In the genomic region with DNA sequence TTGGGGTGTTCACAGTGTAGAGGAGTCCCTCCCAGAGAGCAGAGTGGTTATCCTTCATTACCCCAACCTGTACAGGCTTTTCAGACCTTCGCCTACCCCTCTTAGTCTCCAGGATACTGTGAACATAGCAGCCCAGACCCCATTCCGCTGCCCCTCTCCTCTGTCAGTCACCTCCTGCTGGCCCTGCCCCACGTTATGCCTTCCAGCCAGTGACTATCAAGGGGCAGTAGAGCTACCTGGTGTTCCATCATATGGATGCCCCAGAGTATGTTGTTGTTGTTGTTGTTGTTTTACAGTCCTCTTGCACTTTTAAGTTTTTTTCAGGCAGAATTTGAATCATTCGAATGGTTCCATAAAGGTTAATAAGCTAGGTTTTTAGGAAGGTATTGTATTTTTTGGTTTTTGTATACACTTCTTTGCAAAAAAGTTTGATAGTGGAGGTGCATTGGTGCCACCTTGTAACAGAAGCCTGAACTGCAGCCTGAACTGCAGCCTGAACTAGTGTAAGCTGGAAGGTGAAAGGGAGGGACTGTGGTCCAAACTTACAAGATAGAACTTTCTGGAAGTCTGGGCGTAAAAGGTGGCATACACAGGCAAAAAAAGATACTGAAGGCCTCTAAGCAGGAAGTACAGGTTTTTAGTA, we compare ENCODE assay signal across 8 cellular contexts.
A peak's percentile ranks its signal among the peaks of the same experiment; 100 is the strongest.
DNase-seq lines count a peak whose midpoint lies in the region; ATAC-seq, FAIRE-seq and TF ChIP-seq lines count a peak whose summit lies in the region.

No MANE protein-coding gene starts in this region.

- H3K27ac ChIP-seq in ascending aorta (no peak overlapping the region), lung (ENCODE audit: low read depth in 1 of 2, low read length in 1 of 2) (no peak overlapping the region)

- no peaks in the 10 kb centered on the region for H3K36me3 ChIP-seq in ascending aorta
- H3K36me3 ChIP-seq in lung (ENCODE audit: control insufficient read depth in 2 of 2, insufficient read depth in 2 of 2, low read length in 2 of 2): no peaks in the 10 kb centered on the region

- H3K4me3 ChIP-seq in ascending aorta (no peak overlapping the region), lung (no peak overlapping the region)

- peak in 2 of 3 experiments; percentile 30 to 51 for TF ChIP-seq CTCF in ascending aorta (IDR thresholded peaks at IDR 0.05)
- TF ChIP-seq CTCF in lung (IDR thresholded peaks at IDR 0.05; ENCODE audit: control extremely low read depth, extremely low read depth): peak; percentile 18

- H3K27me3 ChIP-seq in ascending aorta (no peaks in the 10 kb centered on the region), lung (ENCODE audit: control insufficient read depth, insufficient read depth) (no peaks in the 10 kb centered on the region)

- DNase-seq in NCI-H748 (lab: John Stamatoyannopoulos, UW; ENCODE audit: unreplicated experiment): peak; percentile 0
- DNase-seq in NCI-H748 treated with DMSO at 0.1 percent for 48 hours (lab: John Stamatoyannopoulos, UW): no peak
- no peak for DNase-seq in ascending aorta (ENCODE audit: low spot score in 2 of 2)
- DNase-seq in lung (ENCODE audit: low spot score): no peak
- no peak for DNase-seq in frontal cortex (ENCODE audit: low spot score in 2 of 2)
- DNase-seq in dedifferentiated amniotic fluid mesenchymal stem cell (ENCODE audit: extremely low spot score): no peak

- H3K4me1 ChIP-seq in ascending aorta (no peaks in the 10 kb centered on the region), lung (ENCODE audit: control insufficient read depth in 2 of 2, insufficient read depth in 2 of 2, low read length in 2 of 2) (no peaks in the 10 kb centered on the region)

- 63 to 86% methylated on average over 5 of the region's 5 CpGs for WGBS in lung, 2 donors

- H3K9me3 ChIP-seq in ascending aorta: no peaks in the 10 kb centered on the region
- no peaks in the 10 kb centered on the region for H3K9me3 ChIP-seq in lung (ENCODE audit: control insufficient read depth in 2 of 2, insufficient read depth in 1 of 2, low read length in 1 of 2)

- FAIRE-seq in frontal cortex (lab: Jason Lieb, UNC): no peak

- ATAC-seq in HG03378 (IDR thresholded peaks at IDR 0.05; ENCODE audit: unreplicated experiment) (peak; percentile 49), lung (ENCODE audit: insufficient read depth, low FRiP score) (peak; percentile 32), GM18517 (IDR thresholded peaks at IDR 0.05; ENCODE audit: unreplicated experiment) (no peak)

- intact Hi-C loops in ascending aorta (cut with DNase I): no loop called here
